ENCODE assay signal across 21 cellular contexts in the genomic region with DNA sequence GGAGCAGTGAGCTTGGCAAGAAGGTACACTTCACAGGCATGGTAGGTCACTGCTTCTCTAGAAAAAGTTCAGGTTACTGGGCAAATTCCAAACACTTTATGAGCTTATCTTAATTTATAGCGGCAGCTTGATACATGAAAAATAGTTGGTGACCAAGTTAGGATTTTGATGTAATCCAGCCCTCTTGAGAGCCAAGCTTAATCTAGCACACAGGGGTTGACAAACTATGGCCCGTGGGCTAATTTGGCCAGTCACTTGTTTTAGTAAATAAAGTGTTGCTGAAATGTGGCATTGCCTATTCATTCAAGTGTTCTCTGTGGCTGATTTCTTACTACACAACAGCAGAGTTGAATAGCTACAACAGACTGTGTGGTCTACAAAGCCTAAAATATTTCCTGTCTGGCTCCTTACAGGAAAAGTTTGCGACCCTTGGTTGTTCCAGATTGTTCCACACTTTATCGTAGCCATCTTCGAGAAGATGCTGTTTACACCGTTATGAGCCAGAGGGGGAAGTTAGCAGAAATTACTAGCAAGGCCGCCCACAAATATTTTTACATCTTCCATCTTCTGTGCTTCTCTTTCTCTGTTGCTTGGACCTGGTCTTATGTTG.
DNase-seq lines count a peak whose midpoint lies in the region; ATAC-seq and TF ChIP-seq lines count a peak whose summit lies in the region.
"Had no signal": no experiment of that assay in that cellular context is flagged by ENCODE, and none has a peak within 500 bp of the region (broad histone marks: within the 10 kb centered on the region; RNA-seq: fewer than 3 reads in every experiment).

No MANE protein-coding gene starts in this region.

- intact Hi-C loops in ascending aorta (cut with DNase I) = no loop called here
- intact Hi-C loops in right lobe of liver (cut with DNase I) = no loop called here
- intact Hi-C loops in tibial artery (cut with DNase I; ENCODE audit: low total_unique reads) = no loop called here
- intact Hi-C loops in posterior vena cava (cut with DNase I) = no loop called here

- H3K9me3 ChIP-seq in ascending aorta (peaks cover 3 to 9% of the 10 kb centered on the region in 2 donors), right lobe of liver (no peaks in the 10 kb centered on the region), tibial artery (no peaks in the 10 kb centered on the region)
- H3K9me3 ChIP-seq: lower lobe of right lung, mucosa of descending colon had no signal

- DNase-seq in GDM1 (lab: John Stamatoyannopoulos, UW) = peak; percentile 12
- DNase-seq in ascending aorta (ENCODE audit: low spot score in 2 of 2) = no peak
- peak in 1 of 3 donors; percentile 51 for DNase-seq in right lobe of liver
- no peak for DNase-seq in tibial artery
- no peak for DNase-seq in NCI-H1048 (lab: John Stamatoyannopoulos, UW)
- no peak for DNase-seq in NCI-H2196 treated with DMSO at 0.1 percent for 48 hours (lab: John Stamatoyannopoulos, UW; ENCODE audit: unreplicated experiment)
- DNase-seq in posterior vena cava (ENCODE audit: low spot score) = no peak
- DNase-seq: activated B cell treated with CpG ODN at 0.5 μM for 24 hours; activated CD4-positive, alpha-beta memory T cell treated with anti-CD3 and anti-CD28 coated beads for 36 hours; activated naive CD8-positive, alpha-beta T cell treated with anti-CD3 and anti-CD28 coated beads for 36 hours; foreskin keratinocyte; HFFc6; lower lobe of right lung; mucosa of descending colon; NCI-H1105; NCI-H2081; SHP77; stimulated activated CD8-positive, alpha-beta memory T cell treated with anti-CD3 and anti-CD28 coated beads, Interleukin-4, amount 100 ng/mL, for 48 hours had no signal

- no peak for TF ChIP-seq CTCF in ascending aorta (IDR thresholded peaks at IDR 0.05)
- TF ChIP-seq CTCF in right lobe of liver (IDR thresholded peaks at IDR 0.05) = no peak
- no peak for TF ChIP-seq CTCF in tibial artery (IDR thresholded peaks at IDR 0.05)

- H3K36me3 ChIP-seq in ascending aorta = no peaks in the 10 kb centered on the region
- H3K36me3 ChIP-seq in right lobe of liver = no peaks in the 10 kb centered on the region
- H3K36me3 ChIP-seq in tibial artery = no peaks in the 10 kb centered on the region
- H3K36me3 ChIP-seq: lower lobe of right lung had no signal

- H3K4me1 ChIP-seq in ascending aorta = peaks cover 9 to 35% of the 10 kb centered on the region in 2 donors
- H3K4me1 ChIP-seq in right lobe of liver = peaks cover 0 to 46% (median 16%) of the 10 kb centered on the region in 4 donors
- H3K4me1 ChIP-seq in tibial artery = peaks cover 0 to 97% (median 47%) of the 10 kb centered on the region in 4 donors

- no peaks in the 10 kb centered on the region for H3K27me3 ChIP-seq in ascending aorta
- no peaks in the 10 kb centered on the region for H3K27me3 ChIP-seq in right lobe of liver
- no peaks in the 10 kb centered on the region for H3K27me3 ChIP-seq in tibial artery
- H3K27me3 ChIP-seq: foreskin keratinocyte had no signal

- ATAC-seq in right lobe of liver (peak; percentile 19 to 40 (median 32)), HG02981 (IDR thresholded peaks at IDR 0.05; ENCODE audit: unreplicated experiment) (no peak)
- ATAC-seq: foreskin keratinocyte, lower lobe of right lung, mucosa of descending colon had no signal

- H3K4me3 ChIP-seq in ascending aorta = no peak overlapping the region
- H3K4me3 ChIP-seq in right lobe of liver = no peak overlapping the region
- no peak overlapping the region for H3K4me3 ChIP-seq in tibial artery
- H3K4me3 ChIP-seq: lower lobe of right lung, mucosa of descending colon had no signal

- WGBS in right lobe of liver (ENCODE audit: insufficient coverage, low coverage, low lambda C conversion rate, missing lambda C conversion rate) = 51% methylated on average over 7 of the region's 7 CpGs

- TF ChIP-seq POLR2A in right lobe of liver (IDR thresholded peaks at IDR 0.05) = no peak

- H3K27ac ChIP-seq in ascending aorta (peak overlapping the region; percentile 34 to 60), right lobe of liver (peak overlapping the region in 1 of 3 donors; percentile 25), tibial artery (peak overlapping the region; percentile 27 to 56)
- H3K27ac ChIP-seq: epithelial cell of prostate, foreskin keratinocyte, lower lobe of right lung, parathyroid adenoma had no signal
